Comparison of ENCODE assay signal across 22 cellular contexts in the genomic region with DNA sequence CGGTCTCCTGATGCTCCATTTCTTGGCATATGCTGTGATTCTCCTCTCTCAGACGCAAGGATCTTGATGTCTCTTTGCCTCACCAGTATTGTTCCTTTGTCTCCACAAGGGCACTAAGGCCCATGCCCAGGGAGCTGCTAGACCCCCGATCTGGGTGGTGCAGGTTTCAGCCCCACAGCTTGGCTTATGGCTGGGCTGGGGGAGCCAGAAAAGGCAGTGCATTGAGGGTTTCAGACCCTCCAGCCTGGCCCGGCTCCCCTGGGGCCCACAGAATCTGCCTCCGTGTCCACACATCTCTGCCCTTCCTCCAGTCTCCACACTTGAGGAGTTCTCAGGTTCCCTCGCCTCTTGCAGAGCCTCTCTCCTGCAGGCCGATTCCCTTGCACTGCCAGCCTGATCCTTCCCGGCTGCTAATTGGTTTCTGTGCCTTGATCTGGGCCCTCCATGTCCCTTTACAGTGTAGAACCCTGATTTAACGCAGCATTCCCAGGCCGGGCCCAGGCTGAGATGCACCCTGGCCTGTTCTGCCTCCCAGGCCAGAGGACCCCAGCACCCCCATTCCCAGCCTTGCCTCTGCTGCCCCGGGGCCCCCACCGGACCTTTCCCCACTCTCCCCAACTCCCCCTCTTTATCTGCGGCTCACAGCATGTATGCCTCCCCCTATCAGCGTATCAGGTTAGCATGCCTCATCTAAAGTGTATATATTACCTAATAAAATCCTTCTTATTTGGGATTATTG.
"Had no signal": no experiment of that assay in that cellular context is flagged by ENCODE, and none has a peak within 500 bp of the region (broad histone marks: within the 10 kb centered on the region; RNA-seq: fewer than 3 reads in every experiment).

No MANE protein-coding gene starts in this region.

- H3K4me3 Mint-ChIP-seq: naive thymus-derived CD8-positive, alpha-beta T cell; neural crest cell; stimulated activated effector memory CD8-positive, alpha-beta T cell treated with anti-CD3 and anti-CD28 coated beads, Interleukin-12 subunit alpha, Interleukin-12 subunit beta, amount 100 ng/mL, for 72 hours; type B pancreatic cell had no signal

- H3K27ac Mint-ChIP-seq: naive thymus-derived CD8-positive, alpha-beta T cell; stimulated activated effector memory CD8-positive, alpha-beta T cell treated with anti-CD3 and anti-CD28 coated beads, Interleukin-12 subunit alpha, Interleukin-12 subunit beta, amount 100 ng/mL, for 72 hours; type B pancreatic cell had no signal

- H3K4me3 ChIP-seq: dorsolateral prefrontal cortex, heart left ventricle, lower lobe of right lung, ovary, psoas muscle, sigmoid colon, stomach, thyroid gland had no signal

- H3K4me1 Mint-ChIP-seq: neural crest cell; stimulated activated effector memory CD8-positive, alpha-beta T cell treated with anti-CD3 and anti-CD28 coated beads, Interleukin-12 subunit alpha, Interleukin-12 subunit beta, amount 100 ng/mL, for 72 hours had no signal

- H3K4me1 ChIP-seq: lower lobe of right lung, sigmoid colon, stomach had no signal

- H3K9me3 Mint-ChIP-seq: naive thymus-derived CD8-positive, alpha-beta T cell; neural crest cell; stimulated activated effector memory CD8-positive, alpha-beta T cell treated with anti-CD3 and anti-CD28 coated beads, Interleukin-12 subunit alpha, Interleukin-12 subunit beta, amount 100 ng/mL, for 72 hours; type B pancreatic cell had no signal

- H3K27ac ChIP-seq: dorsolateral prefrontal cortex, heart left ventricle, lower lobe of right lung, ovary, psoas muscle, sigmoid colon, stomach, thyroid gland had no signal

- H3K9me3 ChIP-seq: heart left ventricle, lower lobe of right lung, ovary, psoas muscle, sigmoid colon, stomach, thyroid gland had no signal

- DNase-seq: dorsolateral prefrontal cortex; effector CD4-positive, alpha-beta T cell; heart left ventricle; hippocampal formation; kidney glomerular epithelial cell; left colon; left ventricle myocardium superior; lower lobe of right lung; naive thymus-derived CD8-positive, alpha-beta T cell; nucleus accumbens; ovary; right cardiac atrium; sigmoid colon; stimulated activated CD4-positive, alpha-beta T cell treated with anti-CD3 and anti-CD28 coated beads, Interleukin-2, amount 100 ng/mL, for 24 hours; stimulated activated CD4-positive, alpha-beta T cell treated with anti-CD3 and anti-CD28 coated beads, Interleukin-4, amount 100 ng/mL, for 24 hours; stimulated activated naive CD4-positive, alpha-beta T cell treated with Interleukin-2 at 50 U/mL for 16 hours; stomach; thyroid gland had no signal

- H3K36me3 Mint-ChIP-seq: naive thymus-derived CD8-positive, alpha-beta T cell; stimulated activated effector memory CD8-positive, alpha-beta T cell treated with anti-CD3 and anti-CD28 coated beads, Interleukin-12 subunit alpha, Interleukin-12 subunit beta, amount 100 ng/mL, for 72 hours; type B pancreatic cell had no signal

- H3K36me3 ChIP-seq: heart left ventricle, lower lobe of right lung, ovary, sigmoid colon, stomach, thyroid gland had no signal

- H3K27me3 ChIP-seq: dorsolateral prefrontal cortex, heart left ventricle, ovary, sigmoid colon, stomach, thyroid gland had no signal

- ATAC-seq: heart left ventricle; left colon; left ventricle myocardium superior; lower lobe of right lung; naive thymus-derived CD8-positive, alpha-beta T cell; psoas muscle; right cardiac atrium; stimulated activated effector memory CD8-positive, alpha-beta T cell treated with anti-CD3 and anti-CD28 coated beads, Interleukin-12 subunit alpha, Interleukin-12 subunit beta, amount 100 ng/mL, for 72 hours had no signal
